In the genomic region with DNA sequence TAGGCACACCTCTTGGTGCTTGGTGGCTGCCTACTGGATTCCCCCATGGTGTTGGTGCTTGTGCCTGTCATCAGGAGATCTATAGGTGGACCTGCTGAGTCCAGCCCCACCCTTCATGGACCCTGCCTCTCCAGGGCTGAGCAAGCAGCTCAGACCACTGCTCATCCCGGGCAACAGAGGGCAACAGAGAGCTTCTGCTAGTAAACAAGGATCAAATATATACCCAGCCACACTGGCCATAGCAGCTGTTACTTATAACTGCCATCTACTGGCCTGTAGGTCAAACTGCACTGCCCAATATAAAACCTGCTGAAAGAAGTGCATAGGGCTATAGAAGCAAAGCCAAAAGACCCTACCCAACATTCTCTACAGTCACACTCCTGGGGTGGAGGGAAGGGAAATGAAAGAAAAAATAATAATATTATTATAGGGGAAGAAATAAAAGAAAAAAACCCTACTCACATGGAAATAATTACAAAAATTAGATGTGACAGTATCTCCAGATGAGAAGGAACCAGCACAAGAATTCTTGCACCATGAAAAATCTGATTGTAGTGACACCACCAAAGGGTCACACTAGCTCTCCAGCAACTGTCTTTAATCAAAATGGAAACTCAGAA, we compare ENCODE assay signal across 9 cellular contexts. TPM values are rescaled to one million over a fixed set of nuclear protein-coding genes. Genes with fewer than 3 reads are reported as not detected.
DNase-seq lines count a peak whose midpoint lies in the region; ATAC-seq and TF ChIP-seq lines count a peak whose summit lies in the region.
"Had no signal": no experiment of that assay in that cellular context is flagged by ENCODE, and none has a peak within 500 bp of the region (broad histone marks: within the 10 kb centered on the region; RNA-seq: fewer than 3 reads in every experiment).

No MANE protein-coding gene starts in this region.

- peaks cover 23% of the 10 kb centered on the region for H3K4me1 Mint-ChIP-seq in activated CD4-positive, alpha-beta T cell treated with anti-CD3 and anti-CD28 coated beads, Interleukin-2, amount 10 ng/mL, durations not matched to agents 7 days and 5 days

- H3K27me3 Mint-ChIP-seq in activated CD4-positive, alpha-beta T cell treated with anti-CD3 and anti-CD28 coated beads, Interleukin-2, amount 10 ng/mL, durations not matched to agents 7 days and 5 days, result peaks cover 33% of the 10 kb centered on the region

- CTCF ChIA-PET in A673 (lab: Charles Lee), result interaction anchor here (0.9 to 1.2 kb wide), 3 partner anchors 9 to 100 kb away, joined by 3 to 5 read pairs (median 4); no protein-coding TSS in a partner anchor
- CTCF ChIA-PET in activated CD4-positive, alpha-beta T cell treated with anti-CD3 and anti-CD28 coated beads, Interleukin-2, amount 10 ng/mL, durations not matched to agents 7 days and 5 days (lab: Charles Lee), result interaction anchor here (0.6 to 2.3 kb wide), 11 partner anchors 30 to 137 kb away, joined by 3 to 17 read pairs (median 3); no protein-coding TSS in a partner anchor

- peaks cover 23% of the 10 kb centered on the region for H3K27me3 ChIP-seq in A673 (replicated peaks; ENCODE audit: insufficient read depth, low read depth, low read length, poor library complexity)

- no peaks in the 10 kb centered on the region for H3K36me3 ChIP-seq in A673 (ENCODE audit: insufficient read depth, low read length, poor library complexity, severe bottlenecking)

- H3K36me3 Mint-ChIP-seq in activated CD4-positive, alpha-beta T cell treated with anti-CD3 and anti-CD28 coated beads, Interleukin-2, amount 10 ng/mL, durations not matched to agents 7 days and 5 days (ENCODE audit: low read depth), result peaks cover 8% of the 10 kb centered on the region

- BruUV-seq in A673 (replicated peaks; lab: Mats Ljungman, UMichigan), result no TSS peak

- peak; percentile 64 for TF ChIP-seq CTCF in A673 (conservative IDR thresholded peaks at IDR 0.05; ENCODE audit: low read depth, low read length)

- no peaks in the 10 kb centered on the region for H3K4me1 ChIP-seq in A673 (ENCODE audit: insufficient read depth, low read length, poor library complexity, severe bottlenecking)

- intact Hi-C loops in A673 (cut with micrococcal nuclease; ENCODE audit: unreplicated experiment), result no loop called here

- POLR2A ChIA-PET in A673 (lab: Charles Lee; ENCODE audit: low non-redundant PET), result no interaction called here
- POLR2A ChIA-PET in activated CD4-positive, alpha-beta T cell treated with anti-CD3 and anti-CD28 coated beads, Interleukin-2, amount 10 ng/mL, durations not matched to agents 7 days and 5 days (lab: Charles Lee), result interaction anchor here (0.6 to 1.0 kb wide), 3 partner anchors 56 to 269 kb away, joined by 3 to 5 read pairs (median 4); no protein-coding TSS in a partner anchor

- H3K27ac Mint-ChIP-seq in activated CD4-positive, alpha-beta T cell treated with anti-CD3 and anti-CD28 coated beads, Interleukin-2, amount 10 ng/mL, durations not matched to agents 7 days and 5 days, result no peak overlapping the region

- H3K9me3 Mint-ChIP-seq in activated CD4-positive, alpha-beta T cell treated with anti-CD3 and anti-CD28 coated beads, Interleukin-2, amount 10 ng/mL, durations not matched to agents 7 days and 5 days, result peaks cover 13% of the 10 kb centered on the region

- DNase-seq in A673 (ENCODE audit: low spot score) (peak; percentile 70), NCI-H2081 treated with DMSO at 0.1 percent for 48 hours (lab: John Stamatoyannopoulos, UW) (peak; percentile 10), epithelial cell of prostate (ENCODE audit: low read depth, low spot score) (peak; percentile 16), skeletal muscle cell (ENCODE audit: low read depth) (peak; percentile 15), nucleus accumbens (lab: John Stamatoyannopoulos, UW) (no peak)
- DNase-seq in activated CD4-positive, alpha-beta T cell treated with anti-CD3 and anti-CD28 coated beads, Interleukin-2, amount 10 ng/mL, durations not matched to agents 7 days and 5 days, result peak; percentile 76

- no peak overlapping the region for H3K4me3 Mint-ChIP-seq in activated CD4-positive, alpha-beta T cell treated with anti-CD3 and anti-CD28 coated beads, Interleukin-2, amount 10 ng/mL, durations not matched to agents 7 days and 5 days

- ATAC-seq in GM18505 (IDR thresholded peaks at IDR 0.05; ENCODE audit: unreplicated experiment), result peak; percentile 100
- peak; percentile 100 for ATAC-seq in HG02852 (IDR thresholded peaks at IDR 0.05; ENCODE audit: unreplicated experiment)

- no peaks in the 10 kb centered on the region for H3K9me3 ChIP-seq in A673 (ENCODE audit: low read depth, low read length, poor library complexity, severe bottlenecking)

- H3K27ac ChIP-seq in A673 (ENCODE audit: low read depth, low read length, poor library complexity, severe bottlenecking) (no peak overlapping the region), epithelial cell of prostate (no peak overlapping the region)
- H3K27ac ChIP-seq: skin epidermis had no signal

- H3K4me3 ChIP-seq in A673 (ENCODE audit: low read depth, low read length, poor library complexity, severe bottlenecking), result no peak overlapping the region
- H3K4me3 ChIP-seq in skeletal muscle cell (ENCODE audit: low read depth, low read length), result no peak overlapping the region
- H3K4me3 ChIP-seq: skin epidermis had no signal

- TF ChIP-seq POLR2A in GM18505 (IDR thresholded peaks at IDR 0.05; ENCODE audit: borderline replicate concordance, extremely low read depth, insufficient read depth, insufficient read length), result no peak

RNA-seq across cellular contexts. Expression of gene ZNF800, which starts 54.9 kb away (rescaled TPM):
- total RNA-seq in A673 (2021), result 23.0 and 25.7 TPM in 2 replicates
- 10 to 100 TPM; 43.6 to 50.7 TPM for total RNA-seq in activated CD4-positive, alpha-beta T cell treated with anti-CD3 and anti-CD28 coated beads, Interleukin-2, amount 10 ng/mL, durations not matched to agents 7 days and 5 days

Comparison
In these comparisons a context has a peak if more than half of its experiments do, and no peak if none do; other contexts are left out.
1. DNase-seq: peak in A673 (single experiment), NCI-H2081 treated with DMSO at 0.1 percent for 48 hours (single experiment), activated CD4-positive, alpha-beta T cell treated with anti-CD3 and anti-CD28 coated beads, Interleukin-2, amount 10 ng/mL, durations not matched to agents 7 days and 5 days (single experiment), epithelial cell of prostate (single experiment) and skeletal muscle cell (single experiment); none in nucleus accumbens (0 of 56).